ENCODE assay signal across 26 cellular contexts in the genomic region with DNA sequence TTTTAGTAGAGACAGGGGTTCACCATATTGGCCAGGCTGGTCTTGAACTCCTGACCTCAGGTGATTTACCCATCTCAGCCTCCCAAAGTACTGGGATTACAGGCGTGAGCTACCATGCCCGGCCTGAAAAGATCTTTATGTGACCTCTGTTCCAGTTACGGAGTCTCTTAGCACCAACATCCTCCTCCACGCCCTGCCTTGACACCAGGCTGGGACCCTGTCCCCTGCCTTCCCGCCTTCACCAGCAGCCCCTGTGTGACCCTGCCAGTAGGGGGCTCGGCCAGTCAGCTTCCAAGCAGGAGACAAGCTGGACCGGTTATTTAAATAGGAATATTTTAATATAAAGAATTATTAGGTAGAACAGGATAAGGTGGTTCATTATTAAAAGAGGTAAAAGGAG. TPM values are rescaled to one million over a fixed set of nuclear protein-coding genes. Genes with fewer than 3 reads are reported as not detected.
DNase-seq lines count a peak whose midpoint lies in the region; FAIRE-seq and TF ChIP-seq lines count a peak whose summit lies in the region.
"Had no signal": no experiment of that assay in that cellular context is flagged by ENCODE, and none has a peak within 500 bp of the region (broad histone marks: within the 10 kb centered on the region; RNA-seq: fewer than 3 reads in every experiment).

No MANE protein-coding gene starts in this region.

- no peak for TF ChIP-seq EP300 in esophagus muscularis mucosa (IDR thresholded peaks at IDR 0.05)

- H2AFZ ChIP-seq in H9 (ENCODE audit: low read length): no peak overlapping the region
- H2AFZ ChIP-seq: GM23248, PC-9 had no signal

- peaks cover 0 to 2% of the 10 kb centered on the region in 2 experiments; a peak in 2 of 5 replicates for H3K9me3 Mint-ChIP-seq in H9
- no peaks in the 10 kb centered on the region for H3K9me3 Mint-ChIP-seq in type B pancreatic cell
- H3K9me3 Mint-ChIP-seq: CD8-positive, alpha-beta memory T cell had no signal

- TF ChIP-seq CTCF in H9 (conservative IDR thresholded peaks at IDR 0.05) (peak; percentile 48; the same call in 2 of the 3 replicates), WERI-Rb-1 (IDR thresholded peaks at IDR 0.05; ENCODE audit: low read depth, low read length) (peak; percentile 33), esophagus muscularis mucosa (IDR thresholded peaks at IDR 0.05) (no peak), type B pancreatic cell (conservative IDR thresholded peaks at IDR 0.05) (peak; percentile 31), kidney (IDR thresholded peaks at IDR 0.05; ENCODE audit: borderline replicate concordance, extremely low read depth, insufficient read depth) (no peak)

- H3K4me1 ChIP-seq in H9 (ENCODE audit: insufficient read depth, low read length) (no peaks in the 10 kb centered on the region), esophagus muscularis mucosa (no peaks in the 10 kb centered on the region), kidney (ENCODE audit: control insufficient read depth in 1 of 2, insufficient read depth in 1 of 2, low read depth in 1 of 2, low read length in 2 of 2) (no peaks in the 10 kb centered on the region)
- H3K4me1 ChIP-seq: SJCRH30 had no signal

- H3K4me1 Mint-ChIP-seq in H9 (peaks cover 20 to 24% of the 10 kb centered on the region in 2 experiments), type B pancreatic cell (ENCODE audit: unreplicated experiment) (no peaks in the 10 kb centered on the region)
- H3K4me1 Mint-ChIP-seq: CD14-positive monocyte; CD8-positive, alpha-beta memory T cell had no signal

- TF ChIP-seq POLR2A in esophagus muscularis mucosa (IDR thresholded peaks at IDR 0.05; ENCODE audit: low read depth): no peak

- H3K9ac ChIP-seq in H9 (ENCODE audit: extremely low read depth, insufficient read length, low read length): no peak overlapping the region
- H3K9ac ChIP-seq in kidney (ENCODE audit: low read length in 2 of 2): no peak overlapping the region
- H3K9ac ChIP-seq: GM23248 had no signal

- no peak overlapping the region for H4K91ac ChIP-seq in H9 (ENCODE audit: insufficient read length, low read depth, low read length)

- no peaks in the 10 kb centered on the region for H4K20me1 ChIP-seq in H9 (ENCODE audit: control insufficient read depth, insufficient read depth, insufficient read length)

- H2AK5ac ChIP-seq in H9 (ENCODE audit: insufficient read length, low read length): no peak overlapping the region

- H3K27ac Mint-ChIP-seq in H9 (no peak overlapping the region), type B pancreatic cell (no peak overlapping the region)
- H3K27ac Mint-ChIP-seq: CD8-positive, alpha-beta memory T cell had no signal

- H3K4me3 Mint-ChIP-seq in H9: no peak overlapping the region
- H3K4me3 Mint-ChIP-seq in type B pancreatic cell: no peak overlapping the region
- H3K4me3 Mint-ChIP-seq: CD14-positive monocyte; CD8-positive, alpha-beta memory T cell had no signal

- no peak overlapping the region for H3K14ac ChIP-seq in H9 (ENCODE audit: insufficient read depth, low read length)

- H3K9me3 ChIP-seq in H9 (ENCODE audit: control insufficient read depth, low read depth, low read length) (no peaks in the 10 kb centered on the region), WERI-Rb-1 (ENCODE audit: severe bottlenecking) (no peaks in the 10 kb centered on the region), esophagus muscularis mucosa (no peaks in the 10 kb centered on the region), kidney (ENCODE audit: control insufficient read depth in 1 of 2, low read length in 2 of 2) (no peaks in the 10 kb centered on the region)
- H3K9me3 ChIP-seq: SJCRH30 had no signal

- no peak overlapping the region for H3K4me2 ChIP-seq in H9 (ENCODE audit: insufficient read depth, insufficient read length, low read length)
- H3K4me2 ChIP-seq: PC-9 had no signal

- H3K56ac ChIP-seq in H9 (ENCODE audit: insufficient read length, low read depth, low read length): no peak overlapping the region

- no CpG with 5 or more reads among the region's 7 CpGs for WGBS in H9 (ENCODE audit: extremely low coverage, insufficient read length, low lambda C conversion rate)
- 52% methylated on average over 7 of the region's 7 CpGs for WGBS in esophagus muscularis mucosa

- no peaks in the 10 kb centered on the region for H3K79me2 ChIP-seq in H9 (ENCODE audit: insufficient read depth, low read length)

- H3K4me3 ChIP-seq in WERI-Rb-1 (ENCODE audit: low read depth, low read length) (no peak overlapping the region), esophagus muscularis mucosa (no peak overlapping the region), kidney (ENCODE audit: low read length in 2 of 2) (no peak overlapping the region)
- H3K4me3 ChIP-seq: GM23248, PC-9, SJCRH30 had no signal

- no peak overlapping the region for H4K8ac ChIP-seq in H9 (replicated peaks; ENCODE audit: insufficient read length, low read depth, low read length)

- H3K4ac ChIP-seq in H9 (ENCODE audit: low read depth, low read length): no peak overlapping the region

- H3K27me3 Mint-ChIP-seq in H9 (ENCODE audit: low read depth) (peaks cover 6% of the 10 kb centered on the region), type B pancreatic cell (peaks cover 11% of the 10 kb centered on the region)

- FAIRE-seq in kidney (lab: Jason Lieb, UNC): no peak
- FAIRE-seq: GM18507 had no signal

- no peaks in the 10 kb centered on the region for H3K79me1 ChIP-seq in H9 (ENCODE audit: insufficient read depth, low read depth, low read length, poor library complexity, severe bottlenecking)

- no peak overlapping the region for H2BK5ac ChIP-seq in H9 (ENCODE audit: insufficient read length, low read length)

- H2BK20ac ChIP-seq in H9 (ENCODE audit: low read depth, low read length, poor library complexity, severe bottlenecking): no peak overlapping the region

- H3T11ph ChIP-seq in H9 (ENCODE audit: low read length): no peak overlapping the region

- H3K18ac ChIP-seq in H9 (ENCODE audit: insufficient read length, low read depth, low read length): no peak overlapping the region

- no peaks in the 10 kb centered on the region for H3K23me2 ChIP-seq in H9 (ENCODE audit: insufficient read length, low read depth, low read length, poor library complexity, severe bottlenecking)

- H3K27me3 ChIP-seq in H9 (ENCODE audit: insufficient read depth, low read length): no peaks in the 10 kb centered on the region
- no peaks in the 10 kb centered on the region for H3K27me3 ChIP-seq in WERI-Rb-1 (ENCODE audit: insufficient read depth, low read depth, severe bottlenecking)
- H3K27me3 ChIP-seq in esophagus muscularis mucosa: peaks cover 0 to 12% (median 0%) of the 10 kb centered on the region in 4 donors
- H3K27me3 ChIP-seq: SJCRH30 had no signal

- H3K23ac ChIP-seq in H9 (ENCODE audit: insufficient read length, low read depth, low read length): no peak overlapping the region

- no peak overlapping the region for H2BK120ac ChIP-seq in H9 (ENCODE audit: low read depth, low read length, poor library complexity, severe bottlenecking)

- H3K27ac ChIP-seq in H9 (ENCODE audit: insufficient read length, low read depth, low read length): no peak overlapping the region
- no peak overlapping the region for H3K27ac ChIP-seq in WERI-Rb-1
- H3K27ac ChIP-seq in esophagus muscularis mucosa (replicated peaks in 1 of 4): no peak overlapping the region
- H3K27ac ChIP-seq in kidney (ENCODE audit: low read depth in 2 of 2, low read length in 2 of 2): no peak overlapping the region
- H3K27ac ChIP-seq: GM23248, PC-9, SJCRH30 had no signal

- intact Hi-C loops in esophagus muscularis mucosa (cut with DNase I): loop anchor here (5.0 kb wide), 2 partner anchors 166 to 221 kb away; no protein-coding TSS in a partner anchor
- intact Hi-C loops in kidney (cut with DNase I): no loop called here

- H2BK15ac ChIP-seq in H9 (ENCODE audit: low read depth, low read length): no peak overlapping the region

- no peak overlapping the region for H4K5ac ChIP-seq in H9 (ENCODE audit: insufficient read length, low read depth, low read length)

- DNase-seq in H9 (no peak), WERI-Rb-1 (no peak), esophagus muscularis mucosa (ENCODE audit: extremely low spot score) (peak; percentile 85), type B pancreatic cell (ENCODE audit: extremely low spot score, unreplicated experiment) (no peak), kidney (no peak), NCI-H510A treated with DMSO at 0.1 percent for 48 hours (lab: John Stamatoyannopoulos, UW) (no peak)
- DNase-seq in activated CD4-positive, alpha-beta T cell treated with anti-CD3 and anti-CD28 coated beads, Interleukin-2, amount 50 U/mL, for 4 hours: no peak
- DNase-seq: CD8-positive, alpha-beta memory T cell; GM23248; HCEC 1CT; Karpas-422; NCI-H1105; NCI-H1436 treated with DMSO at 0.1 percent for 48 hours; NCI-H1930; NCI-H2107; NCI-H446; NCI-H526; NK-92 treated with Interleukin-12 subunit alpha and Interleukin-12 subunit beta, amount 100 ng/mL, for 24 hours; PC-9; SJCRH30 had no signal

- H3K36me3 Mint-ChIP-seq in H9 (ENCODE audit: insufficient read depth in 1 of 3, low read depth in 3 of 3) (no peaks in the 10 kb centered on the region; a peak in 1 of 7 replicates), type B pancreatic cell (no peaks in the 10 kb centered on the region)
- H3K36me3 Mint-ChIP-seq: CD14-positive monocyte; CD8-positive, alpha-beta memory T cell had no signal

- no peaks in the 10 kb centered on the region for H3K36me3 ChIP-seq in WERI-Rb-1
- H3K36me3 ChIP-seq in esophagus muscularis mucosa: no peaks in the 10 kb centered on the region
- no peaks in the 10 kb centered on the region for H3K36me3 ChIP-seq in kidney (ENCODE audit: control insufficient read depth in 1 of 2, insufficient read depth in 2 of 2, low read length in 2 of 2)
- H3K36me3 ChIP-seq: SJCRH30 had no signal

- H2BK12ac ChIP-seq in H9 (ENCODE audit: insufficient read length, low read depth, low read length): no peak overlapping the region

RNA-seq across cellular contexts. Expression of a gene that starts 54.2 kb away (rescaled TPM):
- total RNA-seq in H9 (2021): not detected in 2 replicates
- total RNA-seq in esophagus muscularis mucosa: under 1 TPM in 3 of 4 donors, not detected in 1; 0.11 to 0.26 (median 0.17) TPM
- total RNA-seq in type B pancreatic cell (ENCODE audit: low replicate concordance): 0.12 and 0.14 TPM in 2 replicates
- not detected for total RNA-seq in kidney
- polyA plus RNA-seq in kidney (ENCODE audit: insufficient read depth, low read depth, low replicate concordance): not detected
- total RNA-seq: A673; CD8-positive, alpha-beta memory T cell; GM23248; HT-29; M059J; PC-9; RPMI7951; SJCRH30 had no signal
- polyA plus RNA-seq: CD14-positive monocyte; CD8-positive, alpha-beta memory T cell; GM23248 had no signal

Comparison
In these comparisons a context has a peak if more than half of its experiments do, and no peak if none do; other contexts are left out.
1. CTCF ChIP-seq: peak in H9 (single experiment), WERI-Rb-1 (single experiment) and type B pancreatic cell (single experiment); none in esophagus muscularis mucosa (0 of 3) and kidney (single experiment).